20 cellular contexts compared by ENCODE assay signal in genomic region chr4:1983846-1984405, GRCh38. TPM values are rescaled to one million over a fixed set of nuclear protein-coding genes. Genes with fewer than 3 reads are reported as not detected.
DNase-seq lines count a peak whose midpoint lies in the region; ATAC-seq lines count a peak whose summit lies in the region.
"Had no signal": no experiment of that assay in that cellular context is flagged by ENCODE, and none has a peak within 500 bp of the region (broad histone marks: within the 10 kb centered on the region; RNA-seq: fewer than 3 reads in every experiment).

No MANE protein-coding gene starts in this region.

- peak; percentile 53 for DNase-seq in activated CD8-positive, alpha-beta memory T cell treated with anti-CD3 and anti-CD28 coated beads, Interleukin-2, amount 50 U/mL, for 48 hours
- DNase-seq in activated CD8-positive, alpha-beta memory T cell treated with anti-CD3 and anti-CD28 coated beads, Interleukin-2, amount 10 ng/mL, durations not matched to agents 7 days and 5 days: no peak
- peak; percentile 71 for DNase-seq in left ventricle myocardium superior
- DNase-seq in stimulated activated effector memory CD8-positive, alpha-beta T cell treated with anti-CD3 and anti-CD28 coated beads, Interleukin-12 subunit alpha, Interleukin-12 subunit beta, amount 100 ng/mL, for 72 hours (ENCODE audit: low spot score in 2 of 2): no peak
- DNase-seq in stimulated activated CD4-positive, alpha-beta T cell treated with anti-CD3 and anti-CD28 coated beads, Interleukin-4, amount 100 ng/mL, for 4 hours: no peak
- no peak for DNase-seq in iPS-NIHi7 (ENCODE audit: extremely low spot score)
- DNase-seq: activated CD8-positive, alpha-beta memory T cell treated with anti-CD3 and anti-CD28 coated beads for 24 hours; activated naive CD8-positive, alpha-beta T cell treated with anti-CD3 and anti-CD28 coated beads, Interleukin-2, amount 50 U/mL, for 24 hours; C1 segment of cervical spinal cord; GF-D8; H9; NCI-H1105 treated with DMSO at 0.1 percent for 48 hours; NCI-H524 treated with DMSO at 0.1 percent for 48 hours; OCI-M1; SIG-M5; sigmoid colon had no signal

- no peaks in the 10 kb centered on the region for H3K27me3 Mint-ChIP-seq in activated CD8-positive, alpha-beta memory T cell treated with anti-CD3 and anti-CD28 coated beads, Interleukin-2, amount 10 ng/mL, durations not matched to agents 7 days and 5 days
- no peaks in the 10 kb centered on the region for H3K27me3 Mint-ChIP-seq in activated T-helper 17 cell treated with anti-CD3 and anti-CD28 coated beads, Interleukin-2, amount 50 U/mL, for 72 hours
- H3K27me3 Mint-ChIP-seq: activated naive CD8-positive, alpha-beta T cell treated with anti-CD3 and anti-CD28 coated beads, Interleukin-2, amount 50 U/mL, for 24 hours; stimulated activated naive CD8-positive, alpha-beta T cell treated with anti-CD3 and anti-CD28 coated beads, Interleukin-15, Interleukin-2, amounts not matched to agents 100 ng/mL and 50 ng/mL, for 24 hours had no signal

- peaks cover 21% of the 10 kb centered on the region for H3K36me3 Mint-ChIP-seq in activated CD8-positive, alpha-beta memory T cell treated with anti-CD3 and anti-CD28 coated beads, Interleukin-2, amount 10 ng/mL, durations not matched to agents 7 days and 5 days
- H3K36me3 Mint-ChIP-seq in activated T-helper 17 cell treated with anti-CD3 and anti-CD28 coated beads, Interleukin-2, amount 50 U/mL, for 72 hours (ENCODE audit: low read depth): peaks cover 80% of the 10 kb centered on the region
- H3K36me3 Mint-ChIP-seq in stimulated activated effector memory CD8-positive, alpha-beta T cell treated with anti-CD3 and anti-CD28 coated beads, Interleukin-12 subunit alpha, Interleukin-12 subunit beta, amount 100 ng/mL, for 72 hours: peaks cover 97% of the 10 kb centered on the region

- H3K9me3 Mint-ChIP-seq in activated CD8-positive, alpha-beta memory T cell treated with anti-CD3 and anti-CD28 coated beads, Interleukin-2, amount 10 ng/mL, durations not matched to agents 7 days and 5 days (ENCODE audit: low read depth): no peaks in the 10 kb centered on the region
- H3K9me3 Mint-ChIP-seq in activated T-helper 17 cell treated with anti-CD3 and anti-CD28 coated beads, Interleukin-2, amount 50 U/mL, for 72 hours: no peaks in the 10 kb centered on the region
- no peaks in the 10 kb centered on the region for H3K9me3 Mint-ChIP-seq in stimulated activated effector memory CD8-positive, alpha-beta T cell treated with anti-CD3 and anti-CD28 coated beads, Interleukin-12 subunit alpha, Interleukin-12 subunit beta, amount 100 ng/mL, for 72 hours
- H3K9me3 Mint-ChIP-seq: activated naive CD8-positive, alpha-beta T cell treated with anti-CD3 and anti-CD28 coated beads, Interleukin-2, amount 50 U/mL, for 24 hours; H9; stimulated activated naive CD8-positive, alpha-beta T cell treated with anti-CD3 and anti-CD28 coated beads, Interleukin-15, Interleukin-2, amounts not matched to agents 100 ng/mL and 50 ng/mL, for 24 hours; T-helper 1 cell treated with Interleukin-12 subunit alpha and Interleukin-12 subunit beta and Interleukin-4 antibody, amounts not matched to agents 30 μg/mL and 1 μg/mL, for 36 hours had no signal

- no peak for ATAC-seq in activated CD8-positive, alpha-beta memory T cell treated with anti-CD3 and anti-CD28 coated beads, Interleukin-2, amount 10 ng/mL, durations not matched to agents 7 days and 5 days
- ATAC-seq in activated T-helper 17 cell treated with anti-CD3 and anti-CD28 coated beads, Interleukin-2, amount 50 U/mL, for 72 hours (replicated peaks): no peak
- ATAC-seq in left ventricle myocardium superior: peak; percentile 69
- no peak for ATAC-seq in stimulated activated effector memory CD8-positive, alpha-beta T cell treated with anti-CD3 and anti-CD28 coated beads, Interleukin-12 subunit alpha, Interleukin-12 subunit beta, amount 100 ng/mL, for 72 hours
- ATAC-seq in activated CD4-positive, CD25-positive, alpha-beta regulatory T cell treated with anti-CD3 and anti-CD28 coated beads, Interleukin-2, amount 50 U/mL, for 24 hours: no peak
- ATAC-seq: activated naive CD8-positive, alpha-beta T cell treated with anti-CD3 and anti-CD28 coated beads, Interleukin-2, amount 50 U/mL, for 24 hours had no signal

- no peaks in the 10 kb centered on the region for H3K4me1 Mint-ChIP-seq in activated CD8-positive, alpha-beta memory T cell treated with anti-CD3 and anti-CD28 coated beads, Interleukin-2, amount 10 ng/mL, durations not matched to agents 7 days and 5 days
- H3K4me1 Mint-ChIP-seq in activated T-helper 17 cell treated with anti-CD3 and anti-CD28 coated beads, Interleukin-2, amount 50 U/mL, for 72 hours: no peaks in the 10 kb centered on the region
- H3K4me1 Mint-ChIP-seq in stimulated activated effector memory CD8-positive, alpha-beta T cell treated with anti-CD3 and anti-CD28 coated beads, Interleukin-12 subunit alpha, Interleukin-12 subunit beta, amount 100 ng/mL, for 72 hours: no peaks in the 10 kb centered on the region

- intact Hi-C loops in left ventricle myocardium superior (cut with micrococcal nuclease): no loop called here

- CTCF ChIA-PET in activated CD8-positive, alpha-beta memory T cell treated with anti-CD3 and anti-CD28 coated beads, Interleukin-2, amount 10 ng/mL, durations not matched to agents 7 days and 5 days (lab: Charles Lee): no interaction called here

- H3K27ac Mint-ChIP-seq in activated CD8-positive, alpha-beta memory T cell treated with anti-CD3 and anti-CD28 coated beads, Interleukin-2, amount 10 ng/mL, durations not matched to agents 7 days and 5 days: no peak overlapping the region
- peak overlapping the region; percentile 51 for H3K27ac Mint-ChIP-seq in activated T-helper 17 cell treated with anti-CD3 and anti-CD28 coated beads, Interleukin-2, amount 50 U/mL, for 72 hours
- H3K27ac Mint-ChIP-seq in stimulated activated effector memory CD8-positive, alpha-beta T cell treated with anti-CD3 and anti-CD28 coated beads, Interleukin-12 subunit alpha, Interleukin-12 subunit beta, amount 100 ng/mL, for 72 hours: peak overlapping the region; percentile 88
- H3K27ac Mint-ChIP-seq: activated naive CD8-positive, alpha-beta T cell treated with anti-CD3 and anti-CD28 coated beads, Interleukin-2, amount 50 U/mL, for 24 hours had no signal

- no peak overlapping the region for H3K4me3 Mint-ChIP-seq in activated CD8-positive, alpha-beta memory T cell treated with anti-CD3 and anti-CD28 coated beads, Interleukin-2, amount 10 ng/mL, durations not matched to agents 7 days and 5 days
- H3K4me3 Mint-ChIP-seq in activated T-helper 17 cell treated with anti-CD3 and anti-CD28 coated beads, Interleukin-2, amount 50 U/mL, for 72 hours: no peak overlapping the region
- H3K4me3 Mint-ChIP-seq in stimulated activated effector memory CD8-positive, alpha-beta T cell treated with anti-CD3 and anti-CD28 coated beads, Interleukin-12 subunit alpha, Interleukin-12 subunit beta, amount 100 ng/mL, for 72 hours: no peak overlapping the region
- H3K4me3 Mint-ChIP-seq: H9; stimulated activated naive CD8-positive, alpha-beta T cell treated with anti-CD3 and anti-CD28 coated beads, Interleukin-15, Interleukin-2, amounts not matched to agents 100 ng/mL and 50 ng/mL, for 24 hours; T-helper 1 cell treated with Interleukin-12 subunit alpha and Interleukin-12 subunit beta and Interleukin-4 antibody, amounts not matched to agents 30 μg/mL and 1 μg/mL, for 36 hours had no signal

RNA-seq across cellular contexts. Expression of gene NELFA, which starts 24.8 kb away (rescaled TPM):
- 10 to 100 TPM; 40.1 to 42.6 TPM for total RNA-seq in activated CD8-positive, alpha-beta memory T cell treated with anti-CD3 and anti-CD28 coated beads, Interleukin-2, amount 10 ng/mL, durations not matched to agents 7 days and 5 days
- total RNA-seq in activated T-helper 17 cell treated with anti-CD3 and anti-CD28 coated beads, Interleukin-2, amount 50 U/mL, for 72 hours: 10 to 100 TPM; 40.8 to 42.7 TPM
- 10.0 TPM for total RNA-seq in left ventricle myocardium superior

Comparison
In these comparisons a context has a peak if more than half of its experiments do, and no peak if none do; other contexts are left out.
1. DNase-seq: peak in activated CD8-positive, alpha-beta memory T cell treated with anti-CD3 and anti-CD28 coated beads, Interleukin-2, amount 50 U/mL, for 48 hours (single experiment) and left ventricle myocardium superior (single experiment); none in activated CD8-positive, alpha-beta memory T cell treated with anti-CD3 and anti-CD28 coated beads, Interleukin-2, amount 10 ng/mL, durations not matched to agents 7 days and 5 days (single experiment), stimulated activated effector memory CD8-positive, alpha-beta T cell treated with anti-CD3 and anti-CD28 coated beads, Interleukin-12 subunit alpha, Interleukin-12 subunit beta, amount 100 ng/mL, for 72 hours (0 of 2), stimulated activated CD4-positive, alpha-beta T cell treated with anti-CD3 and anti-CD28 coated beads, Interleukin-4, amount 100 ng/mL, for 4 hours (0 of 2) and iPS-NIHi7 (single experiment).